ENCODE assay signal across 10 cellular contexts in genomic region chr7:106774768-106775551, GRCh38.
DNase-seq lines count a peak whose midpoint lies in the region; FAIRE-seq and TF ChIP-seq lines count a peak whose summit lies in the region.
"Had no signal": no experiment of that assay in that cellular context is flagged by ENCODE, and none has a peak within 500 bp of the region (broad histone marks: within the 10 kb centered on the region; RNA-seq: fewer than 3 reads in every experiment).

No MANE protein-coding gene starts in this region.

- DNase-seq in activated naive CD4-positive, alpha-beta T cell treated with anti-CD3 and anti-CD28 coated beads for 36 hours = peak; percentile 26
- no peak for DNase-seq in activated naive CD4-positive, alpha-beta T cell treated with anti-CD3 and anti-CD28 coated beads, Interleukin-2, amount 10 ng/mL, durations not matched to agents 7 days and 5 days
- DNase-seq in activated CD4-positive, alpha-beta T cell treated with anti-CD3 and anti-CD28 coated beads, Interleukin-2, amount 10 ng/mL, durations not matched to agents 24 days and 14 days = no peak
- DNase-seq in glomerular endothelial cell (ENCODE audit: extremely low read depth, low read depth, low spot score) (peak; percentile 93), urothelium cell line (ENCODE audit: low spot score) (peak; percentile 59), GM19238 (ENCODE audit: insufficient read length, low spot score) (no peak), globus pallidus (ENCODE audit: low spot score) (no peak), dorsolateral prefrontal cortex (no peak)

- H3K4me3 ChIP-seq in dorsolateral prefrontal cortex = no peak overlapping the region
- H3K4me3 ChIP-seq: BLaER1 treated with 17β-estradiol and CSF1 and Interleukin-3, amounts not matched to agents 10 nM and 100 nM had no signal

- no peak overlapping the region for H3K4me3 Mint-ChIP-seq in activated naive CD4-positive, alpha-beta T cell treated with anti-CD3 and anti-CD28 coated beads for 36 hours
- H3K4me3 Mint-ChIP-seq in activated naive CD4-positive, alpha-beta T cell treated with anti-CD3 and anti-CD28 coated beads, Interleukin-2, amount 10 ng/mL, durations not matched to agents 7 days and 5 days = no peak overlapping the region
- no peak overlapping the region for H3K4me3 Mint-ChIP-seq in activated CD4-positive, alpha-beta T cell treated with anti-CD3 and anti-CD28 coated beads, Interleukin-2, amount 10 ng/mL, durations not matched to agents 24 days and 14 days
- H3K4me3 Mint-ChIP-seq: T-helper 1 cell treated with Interleukin-12 subunit alpha and Interleukin-12 subunit beta and Interleukin-4 antibody, amounts not matched to agents 30 μg/mL and 1 μg/mL, for 36 hours had no signal

- peaks cover 21% of the 10 kb centered on the region for H3K4me1 Mint-ChIP-seq in activated naive CD4-positive, alpha-beta T cell treated with anti-CD3 and anti-CD28 coated beads for 36 hours (ENCODE audit: low read depth)
- no peaks in the 10 kb centered on the region for H3K4me1 Mint-ChIP-seq in activated naive CD4-positive, alpha-beta T cell treated with anti-CD3 and anti-CD28 coated beads, Interleukin-2, amount 10 ng/mL, durations not matched to agents 7 days and 5 days
- peaks cover 28% of the 10 kb centered on the region for H3K4me1 Mint-ChIP-seq in activated CD4-positive, alpha-beta T cell treated with anti-CD3 and anti-CD28 coated beads, Interleukin-2, amount 10 ng/mL, durations not matched to agents 24 days and 14 days

- H3K36me3 Mint-ChIP-seq in activated naive CD4-positive, alpha-beta T cell treated with anti-CD3 and anti-CD28 coated beads for 36 hours (ENCODE audit: low read depth) = no peaks in the 10 kb centered on the region
- no peaks in the 10 kb centered on the region for H3K36me3 Mint-ChIP-seq in activated naive CD4-positive, alpha-beta T cell treated with anti-CD3 and anti-CD28 coated beads, Interleukin-2, amount 10 ng/mL, durations not matched to agents 7 days and 5 days
- no peaks in the 10 kb centered on the region for H3K36me3 Mint-ChIP-seq in activated CD4-positive, alpha-beta T cell treated with anti-CD3 and anti-CD28 coated beads, Interleukin-2, amount 10 ng/mL, durations not matched to agents 24 days and 14 days (ENCODE audit: low read depth)

- no peak for FAIRE-seq in urothelium cell line (lab: Jason Lieb, UNC)

- CTCF ChIA-PET in activated naive CD4-positive, alpha-beta T cell treated with anti-CD3 and anti-CD28 coated beads for 36 hours (lab: Charles Lee) = interaction anchor here (0.8 to 1.3 kb wide), 3 partner anchors 115 to 598 kb away, joined by 3 to 5 read pairs (median 4); partner anchors contain the start of gene CCDC71L
- CTCF ChIA-PET in activated naive CD4-positive, alpha-beta T cell treated with anti-CD3 and anti-CD28 coated beads, Interleukin-2, amount 10 ng/mL, durations not matched to agents 7 days and 5 days (lab: Charles Lee) = interaction anchor here (1.5 to 1.6 kb wide), 2 partner anchors 39 to 115 kb away, joined by 3 to 6 read pairs; partner anchors contain the start of gene CCDC71L

- H3K27me3 Mint-ChIP-seq in activated naive CD4-positive, alpha-beta T cell treated with anti-CD3 and anti-CD28 coated beads for 36 hours (ENCODE audit: low read depth) = no peaks in the 10 kb centered on the region
- H3K27me3 Mint-ChIP-seq in activated naive CD4-positive, alpha-beta T cell treated with anti-CD3 and anti-CD28 coated beads, Interleukin-2, amount 10 ng/mL, durations not matched to agents 7 days and 5 days = peaks cover 1% of the 10 kb centered on the region
- no peaks in the 10 kb centered on the region for H3K27me3 Mint-ChIP-seq in activated CD4-positive, alpha-beta T cell treated with anti-CD3 and anti-CD28 coated beads, Interleukin-2, amount 10 ng/mL, durations not matched to agents 24 days and 14 days

- no peak overlapping the region for H3K27ac ChIP-seq in dorsolateral prefrontal cortex

- intact Hi-C loops in activated naive CD4-positive, alpha-beta T cell treated with anti-CD3 and anti-CD28 coated beads for 36 hours (cut with micrococcal nuclease) = no loop called here
- intact Hi-C loops in activated CD4-positive, alpha-beta T cell treated with anti-CD3 and anti-CD28 coated beads, Interleukin-2, amount 10 ng/mL, durations not matched to agents 24 days and 14 days (cut with micrococcal nuclease) = loop anchor here (5.0 kb wide), 3 partner anchors 38 to 348 kb away; no protein-coding TSS in a partner anchor
- intact Hi-C loops in dorsolateral prefrontal cortex (cut with DNase I) = no loop called here

- no peak overlapping the region for H3K27ac Mint-ChIP-seq in activated naive CD4-positive, alpha-beta T cell treated with anti-CD3 and anti-CD28 coated beads for 36 hours
- no peak overlapping the region for H3K27ac Mint-ChIP-seq in activated naive CD4-positive, alpha-beta T cell treated with anti-CD3 and anti-CD28 coated beads, Interleukin-2, amount 10 ng/mL, durations not matched to agents 7 days and 5 days
- peak overlapping the region; percentile 45 for H3K27ac Mint-ChIP-seq in activated CD4-positive, alpha-beta T cell treated with anti-CD3 and anti-CD28 coated beads, Interleukin-2, amount 10 ng/mL, durations not matched to agents 24 days and 14 days
- H3K27ac Mint-ChIP-seq: T-helper 1 cell treated with Interleukin-12 subunit alpha and Interleukin-12 subunit beta and Interleukin-4 antibody, amounts not matched to agents 30 μg/mL and 1 μg/mL, for 36 hours had no signal

- H3K27me3 ChIP-seq in dorsolateral prefrontal cortex = no peaks in the 10 kb centered on the region
- H3K27me3 ChIP-seq: BLaER1 treated with 17β-estradiol and CSF1 and Interleukin-3, amounts not matched to agents 10 nM and 100 nM had no signal

- H3K9me3 Mint-ChIP-seq in activated naive CD4-positive, alpha-beta T cell treated with anti-CD3 and anti-CD28 coated beads for 36 hours = no peaks in the 10 kb centered on the region
- H3K9me3 Mint-ChIP-seq in activated naive CD4-positive, alpha-beta T cell treated with anti-CD3 and anti-CD28 coated beads, Interleukin-2, amount 10 ng/mL, durations not matched to agents 7 days and 5 days = peaks cover 2% of the 10 kb centered on the region
- peaks cover 19% of the 10 kb centered on the region for H3K9me3 Mint-ChIP-seq in activated CD4-positive, alpha-beta T cell treated with anti-CD3 and anti-CD28 coated beads, Interleukin-2, amount 10 ng/mL, durations not matched to agents 24 days and 14 days
- H3K9me3 Mint-ChIP-seq: T-helper 1 cell treated with Interleukin-12 subunit alpha and Interleukin-12 subunit beta and Interleukin-4 antibody, amounts not matched to agents 30 μg/mL and 1 μg/mL, for 36 hours had no signal

- TF ChIP-seq CTCF in dorsolateral prefrontal cortex (IDR thresholded peaks at IDR 0.05 in 54 of 56, conservative IDR thresholded peaks at IDR 0.05 in 2 of 56; ENCODE audit: low read depth in 1 of 56, partially characterized antibody in 56 of 56) = no peak

Comparison
In these comparisons a context has a peak if more than half of its experiments do, and no peak if none do; other contexts are left out.
1. DNase-seq: peak in activated naive CD4-positive, alpha-beta T cell treated with anti-CD3 and anti-CD28 coated beads for 36 hours (single experiment), glomerular endothelial cell (single experiment) and urothelium cell line (single experiment); none in activated naive CD4-positive, alpha-beta T cell treated with anti-CD3 and anti-CD28 coated beads, Interleukin-2, amount 10 ng/mL, durations not matched to agents 7 days and 5 days (single experiment), activated CD4-positive, alpha-beta T cell treated with anti-CD3 and anti-CD28 coated beads, Interleukin-2, amount 10 ng/mL, durations not matched to agents 24 days and 14 days (single experiment), GM19238 (single experiment), globus pallidus (single experiment) and dorsolateral prefrontal cortex (0 of 10).